ENCODE assay signal across 23 cellular contexts in the genomic region with DNA sequence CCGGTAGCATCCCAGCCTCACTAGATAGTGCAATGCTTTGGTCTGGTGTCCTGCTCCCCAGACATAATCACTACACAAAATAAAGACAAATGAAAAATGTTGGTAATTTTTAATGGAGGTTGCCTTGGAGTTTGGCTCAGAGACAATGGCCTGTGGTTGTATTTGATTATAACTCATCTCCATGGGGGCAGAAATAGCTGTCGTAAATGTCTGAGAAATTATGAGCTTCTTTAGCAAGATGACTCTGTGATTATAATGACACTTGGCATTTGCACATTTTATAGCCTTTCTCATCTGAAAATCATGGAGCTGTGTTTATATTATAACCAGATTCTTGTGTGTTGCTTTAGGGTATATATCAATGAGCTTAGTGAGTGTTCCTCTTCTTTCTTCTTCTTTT.
A peak's percentile ranks its signal among the peaks of the same experiment; 100 is the strongest.
DNase-seq lines count a peak whose midpoint lies in the region; TF ChIP-seq lines count a peak whose summit lies in the region.
"Had no signal": no experiment of that assay in that cellular context is flagged by ENCODE, and none has a peak within 500 bp of the region (broad histone marks: within the 10 kb centered on the region; RNA-seq: fewer than 3 reads in every experiment).

No MANE protein-coding gene starts in this region.

- H2AFZ ChIP-seq in GM23248 = no peak overlapping the region
- H2AFZ ChIP-seq: parathyroid adenoma had no signal

- WGBS in GM23248 (ENCODE audit: low coverage in 1 of 2, low lambda C conversion rate in 2 of 2, missing lambda C conversion rate in 2 of 2), 2 experiments = 4 to 10% methylated on average over 2 of the region's 2 CpGs

- no peaks in the 10 kb centered on the region for H3K9me2 ChIP-seq in GM23248 (ENCODE audit: insufficient read depth)

- no peak overlapping the region for H3K9ac ChIP-seq in GM23248
- H3K9ac ChIP-seq: parathyroid adenoma had no signal

- no peaks in the 10 kb centered on the region for H3K36me3 ChIP-seq in GM23248 (ENCODE audit: low read depth)
- H3K36me3 ChIP-seq: breast epithelium, right atrium auricular region had no signal

- in situ Hi-C loops in GM23248 (cut with MboI) = no loop called here

- H3F3A ChIP-seq in GM23248 (ENCODE audit: insufficient read depth) = no peaks in the 10 kb centered on the region

- H3K9me3 ChIP-seq in GM23248 (ENCODE audit: low read depth) = no peaks in the 10 kb centered on the region
- H3K9me3 ChIP-seq: breast epithelium, right atrium auricular region had no signal

- H3K4me1 ChIP-seq in GM23248 (ENCODE audit: insufficient read depth) = no peaks in the 10 kb centered on the region
- H3K4me1 ChIP-seq: breast epithelium, parathyroid adenoma, right atrium auricular region had no signal

- no peaks in the 10 kb centered on the region for H3K27me3 ChIP-seq in GM23248 (replicated peaks; ENCODE audit: insufficient read depth)
- H3K27me3 ChIP-seq: breast epithelium, right atrium auricular region had no signal

- no peak overlapping the region for H3K4me2 ChIP-seq in GM23248 (ENCODE audit: unreplicated experiment)

- peak; percentile 5 for DNase-seq in AG08395 (ENCODE audit: low spot score)
- peak; percentile 72 for DNase-seq in EL
- DNase-seq in NCI-H69 (lab: John Stamatoyannopoulos, UW) = peak; percentile 92
- peak; percentile 4 to 14 for DNase-seq in foreskin fibroblast
- DNase-seq in CD1c-positive myeloid dendritic cell (ENCODE audit: extremely low spot score) = no peak
- DNase-seq in NCI-H345 (lab: John Stamatoyannopoulos, UW) = no peak
- no peak for DNase-seq in GM23248
- no peak for DNase-seq in KG1 (lab: John Stamatoyannopoulos, UW)
- DNase-seq: activated CD4-positive, alpha-beta T cell treated with anti-CD3 and anti-CD28 coated beads, Interleukin-2, amount 50 U/mL, for 48 hours; activated naive CD4-positive, alpha-beta T cell treated with anti-CD3 and anti-CD28 coated beads, Interleukin-2, amount 10 ng/mL, durations not matched to agents 7 days and 5 days; amygdala; CD8-positive, alpha-beta T cell; DMS153; left colon; NCI-H187; NCI-H526 treated with DMSO at 0.1 percent for 48 hours; RPMI8226; stimulated activated CD4-positive, alpha-beta T cell treated with anti-CD3 and anti-CD28 coated beads, Interleukin-4, amount 100 ng/mL, for 1 hour had no signal

- no peaks in the 10 kb centered on the region for H3K79me2 ChIP-seq in GM23248 (ENCODE audit: insufficient read depth)
- H3K79me2 ChIP-seq: parathyroid adenoma had no signal

- H4K20me1 ChIP-seq in GM23248 (ENCODE audit: insufficient read depth) = no peaks in the 10 kb centered on the region

- TF ChIP-seq CTCF in foreskin fibroblast (IDR thresholded peaks at IDR 0.05; ENCODE audit: low read depth, low read length) = no peak

- no peak overlapping the region for H3K27ac ChIP-seq in GM23248
- H3K27ac ChIP-seq: breast epithelium, epithelial cell of prostate, HL-60, parathyroid adenoma, right atrium auricular region had no signal

- H3K4me3 ChIP-seq in foreskin fibroblast (ENCODE audit: low read depth in 1 of 2, low read length in 2 of 2) (no peak overlapping the region), GM23248 (no peak overlapping the region)
- H3K4me3 ChIP-seq: breast epithelium, right atrium auricular region had no signal

Comparison
In these comparisons a context has a peak if more than half of its experiments do, and no peak if none do; other contexts are left out.
1. DNase-seq: peak in AG08395 (single experiment), EL (single experiment), NCI-H69 (single experiment) and foreskin fibroblast (2 of 2); none in CD1c-positive myeloid dendritic cell (single experiment), NCI-H345 (single experiment), GM23248 (single experiment) and KG1 (single experiment).